In genomic region chr1:88191917-88192316, GRCh38 we compare ENCODE assay signal across 10 cellular contexts.
DNase-seq lines count a peak whose midpoint lies in the region; ATAC-seq and TF ChIP-seq lines count a peak whose summit lies in the region.
"Had no signal": no experiment of that assay in that cellular context is flagged by ENCODE, and none has a peak within 500 bp of the region (broad histone marks: within the 10 kb centered on the region; RNA-seq: fewer than 3 reads in every experiment).

No MANE protein-coding gene starts in this region.

- H2AFZ ChIP-seq in Karpas-422 (ENCODE audit: low read length) = no peak overlapping the region

- no peaks in the 10 kb centered on the region for H4K20me1 ChIP-seq in Karpas-422 (ENCODE audit: insufficient read depth, low read depth, low read length)

- peaks cover 2% of the 10 kb centered on the region; the same call in 1 of the 2 replicates for H3K4me1 ChIP-seq in Karpas-422 (ENCODE audit: low read length)

- H3K9me2 ChIP-seq in Karpas-422 (replicated peaks; ENCODE audit: insufficient read depth, low read length) = no peaks in the 10 kb centered on the region

- no peaks in the 10 kb centered on the region for H3K27me3 ChIP-seq in Karpas-422 (ENCODE audit: low read length)

- H3K9ac ChIP-seq in Karpas-422 (ENCODE audit: low read length) = no peak overlapping the region

- TF ChIP-seq CTCF in GM10266 (IDR thresholded peaks at IDR 0.05; ENCODE audit: control insufficient read depth, insufficient read depth, low read depth, missing control alignments) = no peak

- ATAC-seq in GM19438 (IDR thresholded peaks at IDR 0.05; ENCODE audit: low read depth, unreplicated experiment) (peak; percentile 91), HG02885 (IDR thresholded peaks at IDR 0.05; ENCODE audit: poor library complexity, unreplicated experiment) (peak; percentile 96)
- ATAC-seq: K562 had no signal

- H3K4me3 ChIP-seq in Karpas-422 (ENCODE audit: low read length) = no peak overlapping the region
- H3K4me3 ChIP-seq: K562 had no signal

- H3K27ac ChIP-seq in Karpas-422 (ENCODE audit: low read length) = no peak overlapping the region

- H3K4me2 ChIP-seq in Karpas-422 (ENCODE audit: low read depth, low read length, poor library complexity, severe bottlenecking) = no peak overlapping the region

- no peaks in the 10 kb centered on the region for H3K9me3 ChIP-seq in Karpas-422 (ENCODE audit: low read length)

- peak; percentile 2 for DNase-seq in GM10266 (ENCODE audit: extremely low spot score)
- peak; percentile 47 for DNase-seq in Karpas-422
- no peak for DNase-seq in ecto neural progenitor cell (ENCODE audit: low spot score)
- DNase-seq in amygdala (lab: John Stamatoyannopoulos, UW) = no peak
- no peak for DNase-seq in activated T-cell treated with anti-CD3 and anti-CD28 coated beads for 4 hours
- DNase-seq in NCI-H1694 treated with DMSO at 0.1 percent for 48 hours (lab: John Stamatoyannopoulos, UW) = no peak
- DNase-seq: activated naive CD4-positive, alpha-beta T cell had no signal

- H3K79me2 ChIP-seq in Karpas-422 (ENCODE audit: low read length) = no peaks in the 10 kb centered on the region

- no peaks in the 10 kb centered on the region for H3K36me3 ChIP-seq in Karpas-422 (ENCODE audit: insufficient read depth, low read length)

Comparison
In these comparisons a context has a peak if more than half of its experiments do, and no peak if none do; other contexts are left out.
1. DNase-seq: peak in GM10266 (single experiment) and Karpas-422 (single experiment); none in ecto neural progenitor cell (single experiment), amygdala (0 of 56), activated T-cell treated with anti-CD3 and anti-CD28 coated beads for 4 hours (single experiment) and NCI-H1694 treated with DMSO at 0.1 percent for 48 hours (single experiment).